Comparison of ENCODE assay signal across 14 cellular contexts in the genomic region with DNA sequence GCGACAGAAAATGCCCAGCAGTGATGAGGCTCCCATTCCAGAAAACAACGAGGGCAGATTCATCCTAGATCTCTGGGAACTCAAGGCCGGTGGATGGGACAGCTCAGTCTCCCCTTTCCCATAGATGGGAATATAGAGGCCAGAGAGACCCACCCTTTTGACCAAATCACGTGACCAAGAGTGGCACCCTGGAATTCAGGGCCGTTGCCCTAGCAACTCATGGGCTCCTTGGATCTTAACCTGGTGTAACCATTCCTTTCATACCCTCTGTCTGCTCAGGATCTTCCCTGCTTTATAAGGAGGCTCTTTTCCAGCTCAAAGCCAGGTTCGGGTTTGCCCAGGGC. TPM values are rescaled to one million over a fixed set of nuclear protein-coding genes. Genes with fewer than 3 reads are reported as not detected.
DNase-seq lines count a peak whose midpoint lies in the region; ATAC-seq, FAIRE-seq and TF ChIP-seq lines count a peak whose summit lies in the region.
"Had no signal": no experiment of that assay in that cellular context is flagged by ENCODE, and none has a peak within 500 bp of the region (broad histone marks: within the 10 kb centered on the region; RNA-seq: fewer than 3 reads in every experiment).

No MANE protein-coding gene starts in this region.

- POLR2A ChIA-PET in activated CD4-positive, alpha-beta memory T cell treated with anti-CD3 and anti-CD28 coated beads, Interleukin-2, amount 10 ng/mL, durations not matched to agents 7 days and 5 days (lab: Charles Lee): interaction anchor here (1.0 to 2.1 kb wide), 3 partner anchors 11 to 15 kb away, joined by 3 to 6 read pairs (median 3); no protein-coding TSS in a partner anchor

- H3K4me3 Mint-ChIP-seq in activated T-cell treated with anti-CD3 and anti-CD28 coated beads, Interleukin-2, amount 50 U/mL, for 4 hours: peak overlapping the region; percentile 31
- peak overlapping the region; percentile 60 for H3K4me3 Mint-ChIP-seq in activated CD4-positive, alpha-beta memory T cell treated with anti-CD3 and anti-CD28 coated beads, Interleukin-2, amount 10 ng/mL, durations not matched to agents 7 days and 5 days

- peaks cover 4% of the 10 kb centered on the region for H3K27me3 Mint-ChIP-seq in activated T-cell treated with anti-CD3 and anti-CD28 coated beads, Interleukin-2, amount 50 U/mL, for 4 hours (ENCODE audit: low read depth)
- H3K27me3 Mint-ChIP-seq in activated CD4-positive, alpha-beta memory T cell treated with anti-CD3 and anti-CD28 coated beads, Interleukin-2, amount 10 ng/mL, durations not matched to agents 7 days and 5 days: peaks cover 14% of the 10 kb centered on the region

- TF ChIP-seq CTCF in kidney (IDR thresholded peaks at IDR 0.05; ENCODE audit: borderline replicate concordance, extremely low read depth, insufficient read depth): no peak

- no peaks in the 10 kb centered on the region for H3K36me3 Mint-ChIP-seq in activated T-cell treated with anti-CD3 and anti-CD28 coated beads, Interleukin-2, amount 50 U/mL, for 4 hours (ENCODE audit: insufficient read depth)
- no peaks in the 10 kb centered on the region for H3K36me3 Mint-ChIP-seq in activated CD4-positive, alpha-beta memory T cell treated with anti-CD3 and anti-CD28 coated beads, Interleukin-2, amount 10 ng/mL, durations not matched to agents 7 days and 5 days (ENCODE audit: low read depth)

- intact Hi-C loops in kidney (cut with DNase I): no loop called here

- no peaks in the 10 kb centered on the region for H3K36me3 ChIP-seq in kidney (ENCODE audit: control insufficient read depth in 1 of 2, insufficient read depth in 2 of 2, low read length in 2 of 2)

- no peaks in the 10 kb centered on the region for H3K9me3 ChIP-seq in kidney (ENCODE audit: control insufficient read depth in 1 of 2, low read length in 2 of 2)

- no peak for ATAC-seq in activated T-cell treated with anti-CD3 and anti-CD28 coated beads, Interleukin-2, amount 50 U/mL, for 4 hours
- ATAC-seq in HG03457 (IDR thresholded peaks at IDR 0.05; ENCODE audit: unreplicated experiment): no peak
- ATAC-seq: HCT116 had no signal

- no peaks in the 10 kb centered on the region for H3K9me3 Mint-ChIP-seq in activated T-cell treated with anti-CD3 and anti-CD28 coated beads, Interleukin-2, amount 50 U/mL, for 4 hours
- no peaks in the 10 kb centered on the region for H3K9me3 Mint-ChIP-seq in activated CD4-positive, alpha-beta memory T cell treated with anti-CD3 and anti-CD28 coated beads, Interleukin-2, amount 10 ng/mL, durations not matched to agents 7 days and 5 days

- FAIRE-seq in kidney (lab: Jason Lieb, UNC): no peak
- FAIRE-seq: GM12878 had no signal

- no peaks in the 10 kb centered on the region for H3K4me1 ChIP-seq in kidney (ENCODE audit: control insufficient read depth in 1 of 2, insufficient read depth in 1 of 2, low read depth in 1 of 2, low read length in 2 of 2)

- H3K4me3 ChIP-seq in kidney (ENCODE audit: low read length in 2 of 2): no peak overlapping the region
- H3K4me3 ChIP-seq: GM12878 had no signal

- H3K9ac ChIP-seq in kidney (ENCODE audit: low read length in 2 of 2): no peak overlapping the region

- H3K27ac ChIP-seq in kidney (ENCODE audit: low read depth in 2 of 2, low read length in 2 of 2) (peak overlapping the region in 1 of 2 donors; percentile 22), temporal lobe (ENCODE audit: low read depth, low read length) (peak overlapping the region; percentile 44)

- CTCF ChIA-PET in activated CD4-positive, alpha-beta memory T cell treated with anti-CD3 and anti-CD28 coated beads, Interleukin-2, amount 10 ng/mL, durations not matched to agents 7 days and 5 days (lab: Charles Lee): interaction anchor here (1.8 kb wide), 1 partner anchor 128 kb away, joined by 8 read pairs; no protein-coding TSS in a partner anchor

- no peak for DNase-seq in activated T-cell treated with anti-CD3 and anti-CD28 coated beads, Interleukin-2, amount 50 U/mL, for 4 hours
- no peak for DNase-seq in activated T-cell treated with anti-CD3 and anti-CD28 coated beads, Interleukin-2, amount 50 U/mL, for 48 hours
- DNase-seq in activated CD4-positive, alpha-beta memory T cell treated with anti-CD3 and anti-CD28 coated beads, Interleukin-2, amount 10 ng/mL, durations not matched to agents 7 days and 5 days: no peak
- DNase-seq in kidney: peak; percentile 21
- no peak for DNase-seq in NCI-H2081 treated with DMSO at 0.1 percent for 48 hours (lab: John Stamatoyannopoulos, UW)
- no peak for DNase-seq in NCI-H1105 (lab: John Stamatoyannopoulos, UW)
- DNase-seq: NCI-H69, retina, SHP77 treated with DMSO at 0.1 percent for 48 hours had no signal

- H3K27ac Mint-ChIP-seq in activated CD4-positive, alpha-beta memory T cell treated with anti-CD3 and anti-CD28 coated beads, Interleukin-2, amount 10 ng/mL, durations not matched to agents 7 days and 5 days: peak overlapping the region; percentile 72

- peaks cover 10% of the 10 kb centered on the region for H3K4me1 Mint-ChIP-seq in activated T-cell treated with anti-CD3 and anti-CD28 coated beads, Interleukin-2, amount 50 U/mL, for 4 hours (ENCODE audit: low read depth)
- H3K4me1 Mint-ChIP-seq in activated CD4-positive, alpha-beta memory T cell treated with anti-CD3 and anti-CD28 coated beads, Interleukin-2, amount 10 ng/mL, durations not matched to agents 7 days and 5 days: peaks cover 36% of the 10 kb centered on the region

RNA-seq across cellular contexts. Expression of gene LRTM2, which starts 8.4 kb away (rescaled TPM):
- total RNA-seq in activated T-cell treated with anti-CD3 and anti-CD28 coated beads, Interleukin-2, amount 50 U/mL, for 4 hours: under 1 TPM; 0.08 to 0.34 (median 0.27) TPM
- not detected for total RNA-seq in activated CD4-positive, alpha-beta memory T cell treated with anti-CD3 and anti-CD28 coated beads, Interleukin-2, amount 10 ng/mL, durations not matched to agents 7 days and 5 days
- total RNA-seq in kidney (not detected), temporal lobe (2.2 TPM)
- not detected for polyA plus RNA-seq in kidney (ENCODE audit: insufficient read depth, low read depth, low replicate concordance)
- total RNA-seq: GM12878, ureter had no signal
